ENCODE assay signal across 13 cellular contexts in the genomic region with DNA sequence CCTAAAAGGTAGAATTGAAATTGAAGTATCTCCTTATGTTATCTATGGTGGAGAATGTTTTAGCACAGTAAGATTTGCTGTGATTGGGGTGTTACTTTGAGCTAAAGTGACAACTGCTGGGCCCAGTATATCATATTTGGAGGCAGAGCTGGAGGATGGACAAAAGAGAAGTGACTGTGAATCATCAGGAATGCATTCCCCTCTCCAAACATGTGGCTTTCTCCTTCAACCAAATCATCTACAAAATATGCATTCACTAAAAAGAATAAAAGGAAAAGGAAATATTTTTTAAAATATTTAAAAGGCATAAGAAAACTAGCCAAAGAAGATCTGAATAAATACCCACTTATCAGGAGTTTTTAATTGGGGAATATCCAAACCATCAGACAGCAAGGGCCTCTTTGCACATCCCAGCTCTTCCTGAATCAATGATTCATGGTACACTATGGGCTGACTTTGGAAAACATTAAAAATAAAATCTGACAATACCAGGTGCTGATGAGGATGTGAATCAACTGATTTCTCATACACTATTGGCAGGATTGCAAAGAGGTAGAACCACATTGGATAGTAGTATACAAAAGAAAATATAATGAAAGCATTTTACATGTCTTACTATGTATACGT.
DNase-seq lines count a peak whose midpoint lies in the region; ATAC-seq and TF ChIP-seq lines count a peak whose summit lies in the region.
"Had no signal": no experiment of that assay in that cellular context is flagged by ENCODE, and none has a peak within 500 bp of the region (broad histone marks: within the 10 kb centered on the region; RNA-seq: fewer than 3 reads in every experiment).

No MANE protein-coding gene starts in this region.

- CTCF ChIA-PET in MCF 10A (lab: Yijun Ruan, JAX) (no interaction called here), HEK293T (lab: Yijun Ruan, JAX) (no interaction called here), Calu3 (lab: Charles Lee) (no interaction called here)

- TF ChIP-seq CTCF in MCF 10A (IDR thresholded peaks at IDR 0.05; ENCODE audit: unreplicated experiment) = no peak
- TF ChIP-seq CTCF in breast epithelium (IDR thresholded peaks at IDR 0.05) = no peak
- no peak for TF ChIP-seq CTCF in fibroblast of villous mesenchyme (IDR thresholded peaks at IDR 0.05; ENCODE audit: insufficient read depth, low read depth, low read length)
- no peak for TF ChIP-seq CTCF in Calu3 (IDR thresholded peaks at IDR 0.05; ENCODE audit: unreplicated experiment)

- H3K4me1 ChIP-seq in breast epithelium (no peaks in the 10 kb centered on the region), adipocyte (ENCODE audit: control insufficient read depth, insufficient read depth, low read length) (peaks cover 11% of the 10 kb centered on the region)

- intact Hi-C loops in MCF 10A (cut with micrococcal nuclease) = no loop called here
- intact Hi-C loops in breast epithelium (cut with DNase I; ENCODE audit: low total_unique reads) = no loop called here
- intact Hi-C loops in Calu3 (cut with micrococcal nuclease; ENCODE audit: unreplicated experiment) = no loop called here

- BruUV-seq in MCF 10A (replicated peaks; lab: Mats Ljungman, UMichigan) (no TSS peak), Calu3 (replicated peaks; lab: Mats Ljungman, UMichigan) (no TSS peak)

- no peaks in the 10 kb centered on the region for H3K27me3 ChIP-seq in breast epithelium
- no peaks in the 10 kb centered on the region for H3K27me3 ChIP-seq in adipocyte (replicated peaks; ENCODE audit: control insufficient read depth, insufficient read depth, low read length)
- H3K27me3 ChIP-seq: neutrophil had no signal

- no peak overlapping the region for H3K27ac Mint-ChIP-seq in MCF 10A (ENCODE audit: low read depth, unreplicated experiment)
- H3K27ac Mint-ChIP-seq in naive thymus-derived CD8-positive, alpha-beta T cell = no peak overlapping the region
- H3K27ac Mint-ChIP-seq in Calu3 (ENCODE audit: unreplicated experiment) = no peak overlapping the region

- ATAC-seq in naive thymus-derived CD8-positive, alpha-beta T cell = no peak

- TF ChIP-seq POLR2A in breast epithelium (IDR thresholded peaks at IDR 0.05) = no peak

- H3K36me3 ChIP-seq in breast epithelium (no peaks in the 10 kb centered on the region), adipocyte (ENCODE audit: control insufficient read depth, insufficient read depth, low read length, severe bottlenecking) (no peaks in the 10 kb centered on the region)
- H3K36me3 ChIP-seq: neutrophil had no signal

- H3K9me3 Mint-ChIP-seq in MCF 10A (ENCODE audit: unreplicated experiment) (peaks cover 7% of the 10 kb centered on the region), Calu3 (ENCODE audit: low read depth, unreplicated experiment) (peaks cover 3% of the 10 kb centered on the region)
- H3K9me3 Mint-ChIP-seq in naive thymus-derived CD8-positive, alpha-beta T cell = peaks cover 0 to 5% (median 0%) of the 10 kb centered on the region in 9 donors

- H3K4me3 ChIP-seq in breast epithelium (no peak overlapping the region), adipocyte (ENCODE audit: low read length) (no peak overlapping the region), fibroblast of villous mesenchyme (ENCODE audit: low read depth, low read length) (no peak overlapping the region)

- H3K36me3 Mint-ChIP-seq in MCF 10A (ENCODE audit: insufficient read depth, unreplicated experiment) (no peaks in the 10 kb centered on the region), Calu3 (ENCODE audit: insufficient read depth, unreplicated experiment) (no peaks in the 10 kb centered on the region)
- no peaks in the 10 kb centered on the region for H3K36me3 Mint-ChIP-seq in naive thymus-derived CD8-positive, alpha-beta T cell

- H3K27ac ChIP-seq in breast epithelium = no peak overlapping the region
- H3K27ac ChIP-seq: 22Rv1, neutrophil had no signal

- POLR2A ChIA-PET in MCF 10A (lab: Yijun Ruan, JAX) (interaction anchor here (1.0 kb wide), 1 partner anchor 9 kb away, joined by 3 read pairs; no protein-coding TSS in a partner anchor), HEK293T (lab: Yijun Ruan, JAX) (no interaction called here)
- POLR2A ChIA-PET in naive thymus-derived CD8-positive, alpha-beta T cell (lab: Charles Lee) = no interaction called here

- H3K9me3 ChIP-seq in breast epithelium (no peaks in the 10 kb centered on the region), adipocyte (ENCODE audit: control insufficient read depth, low read length) (no peaks in the 10 kb centered on the region)
- H3K9me3 ChIP-seq: neutrophil had no signal

- DNase-seq in MCF 10A (ENCODE audit: unreplicated experiment) (peak; percentile 20), breast epithelium (ENCODE audit: low spot score in 2 of 2) (no peak), adipocyte (ENCODE audit: low read depth) (peak; percentile 77), fibroblast of villous mesenchyme (ENCODE audit: low read depth) (peak; percentile 18), HEK293T (ENCODE audit: extremely low spot score) (no peak), Calu3 (no peak)
- DNase-seq in naive thymus-derived CD8-positive, alpha-beta T cell = no peak
- no peak for DNase-seq in stimulated activated CD4-positive, alpha-beta T cell treated with anti-CD3 and anti-CD28 coated beads, Interleukin-2, amount 100 ng/mL, for 24 hours
- DNase-seq: COR-L47, hypothalamus, SHP77 treated with DMSO at 0.1 percent for 48 hours had no signal

- H3K4me1 Mint-ChIP-seq in MCF 10A (ENCODE audit: insufficient read depth, unreplicated experiment) (peaks cover 13% of the 10 kb centered on the region), Calu3 (ENCODE audit: low read depth, unreplicated experiment) (no peaks in the 10 kb centered on the region)
- H3K4me1 Mint-ChIP-seq in naive thymus-derived CD8-positive, alpha-beta T cell = no peaks in the 10 kb centered on the region

- H3K9ac ChIP-seq in adipocyte (ENCODE audit: low read length) = no peak overlapping the region

- H3K4me3 Mint-ChIP-seq in MCF 10A (ENCODE audit: unreplicated experiment) = no peak overlapping the region
- no peak overlapping the region for H3K4me3 Mint-ChIP-seq in naive thymus-derived CD8-positive, alpha-beta T cell
- no peak overlapping the region for H3K4me3 Mint-ChIP-seq in Calu3 (ENCODE audit: low read depth, unreplicated experiment)

- H3K27me3 Mint-ChIP-seq in MCF 10A (ENCODE audit: insufficient read depth, unreplicated experiment) = no peaks in the 10 kb centered on the region
- H3K27me3 Mint-ChIP-seq in naive thymus-derived CD8-positive, alpha-beta T cell = peaks cover 0 to 4% (median 0%) of the 10 kb centered on the region in 5 donors
- H3K27me3 Mint-ChIP-seq in Calu3 (ENCODE audit: unreplicated experiment) = no peaks in the 10 kb centered on the region

TF ChIP-seq in HEK293T, 16 proteins besides CTCF, POLR2A, EP300 and RAD21:
- TF ChIP-seq ZNF384 (IDR thresholded peaks at IDR 0.05) = no peak
- no peak for TF ChIP-seq ELF4 (IDR thresholded peaks at IDR 0.05)
- no peak for TF ChIP-seq SP1 (IDR thresholded peaks at IDR 0.05)
- TF ChIP-seq CTBP1 (IDR thresholded peaks at IDR 0.05; ENCODE audit: borderline replicate concordance) = no peak
- no peak for TF ChIP-seq FOXA1 (IDR thresholded peaks at IDR 0.05)

Comparison
In these comparisons a context has a peak if more than half of its experiments do, and no peak if none do; other contexts are left out.
1. DNase-seq: peak in MCF 10A (single experiment), adipocyte (single experiment) and fibroblast of villous mesenchyme (single experiment); none in breast epithelium (0 of 2), naive thymus-derived CD8-positive, alpha-beta T cell (0 of 10), HEK293T (single experiment), Calu3 (single experiment) and stimulated activated CD4-positive, alpha-beta T cell treated with anti-CD3 and anti-CD28 coated beads, Interleukin-2, amount 100 ng/mL, for 24 hours (0 of 2).